ENCODE assay signal across 1 cellular context in the genomic region with DNA sequence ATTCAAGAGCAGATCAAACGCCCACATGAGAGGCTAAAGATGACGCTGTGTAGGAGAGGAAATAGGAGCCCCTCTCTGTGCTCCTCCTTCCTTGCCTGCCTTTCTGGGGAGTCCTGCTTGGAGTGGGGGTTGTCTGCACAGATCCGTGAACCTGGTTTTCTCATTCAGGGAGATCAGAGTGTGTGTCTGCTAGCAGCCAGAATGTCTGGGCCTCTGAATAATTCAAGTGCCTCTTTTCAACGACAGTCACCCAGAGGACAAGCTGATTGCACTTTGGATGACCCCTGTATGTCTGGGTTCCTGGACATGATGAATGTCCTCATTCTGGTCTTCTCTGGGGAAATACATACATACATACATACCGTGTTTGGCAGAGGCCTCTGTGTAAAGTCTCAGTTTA.
TF ChIP-seq lines count a peak whose summit lies in the region.

No MANE protein-coding gene starts in this region.

TF ChIP-seq in H1, 55 proteins besides CTCF, POLR2A, EP300 and RAD21 (continued from another document):
- TF ChIP-seq, protein P1, sequence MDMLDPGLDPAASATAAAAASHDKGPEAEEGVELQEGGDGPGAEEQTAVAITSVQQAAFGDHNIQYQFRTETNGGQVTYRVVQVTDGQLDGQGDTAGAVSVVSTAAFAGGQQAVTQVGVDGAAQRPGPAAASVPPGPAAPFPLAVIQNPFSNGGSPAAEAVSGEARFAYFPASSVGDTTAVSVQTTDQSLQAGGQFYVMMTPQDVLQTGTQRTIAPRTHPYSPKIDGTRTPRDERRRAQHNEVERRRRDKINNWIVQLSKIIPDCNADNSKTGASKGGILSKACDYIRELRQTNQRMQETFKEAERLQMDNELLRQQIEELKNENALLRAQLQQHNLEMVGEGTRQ (IDR thresholded peaks at IDR 0.05; ENCODE audit: low read length) = no peak
- TF ChIP-seq YY1 (IDR thresholded peaks at IDR 0.05; ENCODE audit: low read depth, low read length) (no peak), TAF1 (IDR thresholded peaks at IDR 0.05; ENCODE audit: low read depth, low read length) (no peak), SIX5 (IDR thresholded peaks at IDR 0.05; ENCODE audit: low read depth, low read length) (no peak), JUND (IDR thresholded peaks at IDR 0.05; ENCODE audit: low read length) (no peak), BCL11A (IDR thresholded peaks at IDR 0.05; ENCODE audit: low read depth in 2 of 2, low read length in 2 of 2) (no peak)
